ENCODE assay signal across 12 cellular contexts in genomic region chr10:132400041-132400546, GRCh38. TPM values are rescaled to one million over a fixed set of nuclear protein-coding genes. Genes with fewer than 3 reads are reported as not detected.
DNase-seq lines count a peak whose midpoint lies in the region; ATAC-seq and TF ChIP-seq lines count a peak whose summit lies in the region.
"Had no signal": no experiment of that assay in that cellular context is flagged by ENCODE, and none has a peak within 500 bp of the region (broad histone marks: within the 10 kb centered on the region; RNA-seq: fewer than 3 reads in every experiment).

No MANE protein-coding gene starts in this region.

- intact Hi-C loops in transverse colon (cut with DNase I; ENCODE audit: low total_unique reads) = no loop called here

- TF ChIP-seq CTCF in Loucy (conservative IDR thresholded peaks at IDR 0.05; ENCODE audit: low read length) (0 out of 2 replicates have a peak, but pooled peaks have one; percentile 19), gastroesophageal sphincter (IDR thresholded peaks at IDR 0.05) (no peak), transverse colon (IDR thresholded peaks at IDR 0.05) (no peak)

- H3K36me3 ChIP-seq in Loucy (ENCODE audit: insufficient read depth, low read length) = peaks cover 3% of the 10 kb centered on the region; the same call in 1 of the 2 replicates
- peaks cover 0 to 20% of the 10 kb centered on the region in 2 donors for H3K36me3 ChIP-seq in gastroesophageal sphincter
- H3K36me3 ChIP-seq in mucosa of stomach (ENCODE audit: control insufficient read depth, insufficient read depth, low read length) = no peaks in the 10 kb centered on the region
- peaks cover 0 to 7% (median 2%) of the 10 kb centered on the region in 4 donors for H3K36me3 ChIP-seq in transverse colon

- no peaks in the 10 kb centered on the region for H3K9me2 ChIP-seq in Loucy (replicated peaks; ENCODE audit: low read depth, low read length)

- H3K9me3 ChIP-seq in Loucy (ENCODE audit: insufficient read depth, low read depth, low read length) (no peaks in the 10 kb centered on the region), gastroesophageal sphincter (no peaks in the 10 kb centered on the region), mucosa of stomach (ENCODE audit: control insufficient read depth, low read length) (no peaks in the 10 kb centered on the region), transverse colon (no peaks in the 10 kb centered on the region)

- H3K9ac ChIP-seq in Loucy (ENCODE audit: low read depth, low read length, poor library complexity, severe bottlenecking) (peak overlapping the region; percentile 53), mucosa of stomach (ENCODE audit: low read length) (peak overlapping the region; percentile 92)

- H3K27ac Mint-ChIP-seq in T-helper 2 cell treated with Interferon-gamma antibody and Interleukin-4, amounts not matched to agents 5 μg/mL and 100 μg/mL, for 36 hours = no peak overlapping the region

- H3K4me2 ChIP-seq in Loucy (ENCODE audit: low read depth, low read length, poor library complexity, severe bottlenecking) = peak overlapping the region; percentile 94

- H3K36me3 Mint-ChIP-seq in T-helper 2 cell treated with Interferon-gamma antibody and Interleukin-4, amounts not matched to agents 5 μg/mL and 100 μg/mL, for 36 hours (ENCODE audit: low read depth) = no peaks in the 10 kb centered on the region

- no CpG with 5 or more reads among the region's 9 CpGs for WGBS in gastroesophageal sphincter (ENCODE audit: low coverage in 1 of 2), 2 donors
- 64% methylated on average over 8 of the region's 9 CpGs; no CpG with 5 or more reads in 1 of the 2 donors for WGBS in transverse colon (ENCODE audit: low coverage in 1 of 2), 2 donors

- H4K20me1 ChIP-seq in Loucy (ENCODE audit: insufficient read depth, low read length, poor library complexity, severe bottlenecking) = peaks cover 42% of the 10 kb centered on the region

- no peaks in the 10 kb centered on the region for H3F3A ChIP-seq in Loucy (ENCODE audit: low read depth)

- in situ Hi-C loops in transverse colon (cut with MboI; ENCODE audit: low pct_ligation_motif_present in 1 of 4, low pct_unique_long_range_greater_than_20kb in 1 of 4, low sequenced_read_pairs in 3 of 4) = no loop called here

- H3K4me1 ChIP-seq in Loucy (ENCODE audit: insufficient read depth, low read length, poor library complexity, severe bottlenecking) = peaks cover 51% of the 10 kb centered on the region
- peaks cover 0 to 73% (median 19%) of the 10 kb centered on the region in 3 donors for H3K4me1 ChIP-seq in gastroesophageal sphincter
- peaks cover 80% of the 10 kb centered on the region for H3K4me1 ChIP-seq in mucosa of stomach (ENCODE audit: control insufficient read depth, insufficient read depth, low read length)
- peaks cover 37 to 75% (median 72%) of the 10 kb centered on the region in 4 donors for H3K4me1 ChIP-seq in transverse colon

- H3K27me3 ChIP-seq in Loucy (ENCODE audit: insufficient read depth, low read length, poor library complexity, severe bottlenecking) (no peaks in the 10 kb centered on the region), gastroesophageal sphincter (no peaks in the 10 kb centered on the region), mucosa of stomach (ENCODE audit: control insufficient read depth, insufficient read depth, low read length) (no peaks in the 10 kb centered on the region), transverse colon (no peaks in the 10 kb centered on the region)

- TF ChIP-seq EP300 in gastroesophageal sphincter (IDR thresholded peaks at IDR 0.05) (no peak), transverse colon (IDR thresholded peaks at IDR 0.05; ENCODE audit: low read depth) (no peak)

- H3K4me3 Mint-ChIP-seq in T-helper 2 cell treated with Interferon-gamma antibody and Interleukin-4, amounts not matched to agents 5 μg/mL and 100 μg/mL, for 36 hours = no peak overlapping the region

- TF ChIP-seq POLR2A in gastroesophageal sphincter (IDR thresholded peaks at IDR 0.05) = no peak
- no peak for TF ChIP-seq POLR2A in transverse colon (IDR thresholded peaks at IDR 0.05)

- H3K27ac ChIP-seq in gastroesophageal sphincter = peak overlapping the region in 3 of 4 donors; percentile 54 to 65 (median 55)
- H3K27ac ChIP-seq in transverse colon = peak overlapping the region; percentile 90 to 98 (median 96)

- H3K27me3 Mint-ChIP-seq in T-helper 2 cell treated with Interferon-gamma antibody and Interleukin-4, amounts not matched to agents 5 μg/mL and 100 μg/mL, for 36 hours (ENCODE audit: low read depth) = peaks cover 7% of the 10 kb centered on the region

- no peak for DNase-seq in transverse colon
- DNase-seq in T-helper 2 cell treated with Interferon-gamma antibody and Interleukin-4, amounts not matched to agents 5 μg/mL and 100 μg/mL, for 36 hours (ENCODE audit: low spot score) = no peak
- DNase-seq: activated T-cell treated with anti-CD3 and anti-CD28 coated beads, Interleukin-2, amount 50 U/mL, for 1 hour; HCEC 1CT; stimulated activated CD4-positive, alpha-beta T cell treated with anti-CD3 and anti-CD28 coated beads, Interleukin-15, amount 100 ng/mL, for 24 hours had no signal

- H2AFZ ChIP-seq in Loucy (ENCODE audit: low read length) = no peak overlapping the region

- peaks cover 77% of the 10 kb centered on the region for H3K79me2 ChIP-seq in Loucy (ENCODE audit: insufficient read depth, low read length)

- ATAC-seq in gastroesophageal sphincter (no peak), GM18520 (IDR thresholded peaks at IDR 0.05; ENCODE audit: unreplicated experiment) (no peak), HG03442 (IDR thresholded peaks at IDR 0.05; ENCODE audit: unreplicated experiment) (no peak), GM21360 (IDR thresholded peaks at IDR 0.05; ENCODE audit: unreplicated experiment) (no peak)

- H3K9me3 Mint-ChIP-seq in T-helper 2 cell treated with Interferon-gamma antibody and Interleukin-4, amounts not matched to agents 5 μg/mL and 100 μg/mL, for 36 hours = no peaks in the 10 kb centered on the region
- H3K9me3 Mint-ChIP-seq: CD14-positive monocyte had no signal

- H3K4me1 Mint-ChIP-seq in T-helper 2 cell treated with Interferon-gamma antibody and Interleukin-4, amounts not matched to agents 5 μg/mL and 100 μg/mL, for 36 hours (ENCODE audit: low read depth) = peaks cover 6% of the 10 kb centered on the region

- H3K4me3 ChIP-seq in Loucy (ENCODE audit: low read length, poor library complexity, severe bottlenecking) (peak overlapping the region; percentile 80), gastroesophageal sphincter (no peak overlapping the region), mucosa of stomach (ENCODE audit: low read length) (no peak overlapping the region), transverse colon (no peak overlapping the region)

RNA-seq across cellular contexts. Expression of gene PWWP2B, which starts 3.1 kb away (rescaled TPM):
- total RNA-seq in gastroesophageal sphincter (10 to 100 TPM; 11.3 to 17.1 (median 14.8) TPM), transverse colon (100 to 1,000 TPM in 1 of 4 donors, 10 to 100 TPM in 3; 45.9 to 129 (median 61.2) TPM)
